Comparison of ENCODE assay signal across 20 cellular contexts in the genomic region with DNA sequence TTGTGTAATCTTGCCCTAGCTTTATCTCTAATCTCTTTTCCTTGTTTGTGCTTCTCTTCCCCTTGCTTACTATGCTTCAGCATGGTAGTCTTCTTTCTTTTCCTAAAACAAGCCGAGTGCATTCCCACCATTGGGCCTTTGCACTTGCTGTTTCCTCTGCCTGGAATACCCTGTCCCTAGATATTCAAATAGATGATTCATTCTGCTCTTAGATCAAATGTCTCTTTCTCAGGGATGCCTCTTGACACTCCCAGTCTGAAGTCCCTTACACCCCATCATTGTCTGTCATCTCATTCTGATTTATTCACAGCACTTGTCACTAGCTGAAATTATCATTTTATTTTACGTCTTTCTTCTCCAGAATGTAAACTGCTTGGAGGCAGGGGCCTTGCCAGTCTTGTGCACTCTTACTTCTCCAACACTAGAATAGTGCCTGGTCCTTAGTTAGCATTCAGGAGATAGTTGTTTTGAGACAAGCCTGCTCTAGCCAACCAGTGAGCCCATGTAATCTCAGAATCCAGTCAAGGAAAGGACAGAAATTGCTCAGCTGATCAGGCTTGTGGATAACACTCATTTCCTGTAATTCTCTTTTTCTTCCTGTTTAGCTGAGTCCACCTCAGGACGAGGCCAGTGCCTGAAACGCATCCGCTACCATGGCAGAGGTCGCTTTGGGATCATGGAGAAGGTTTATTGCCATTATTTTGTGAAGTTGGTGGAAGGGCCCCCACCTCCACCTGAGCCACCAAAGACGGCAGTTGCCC. TPM values are rescaled to one million over a fixed set of nuclear protein-coding genes. Genes with fewer than 3 reads are reported as not detected.
DNase-seq lines count a peak whose midpoint lies in the region; ATAC-seq, FAIRE-seq and TF ChIP-seq lines count a peak whose summit lies in the region.
"Had no signal": no experiment of that assay in that cellular context is flagged by ENCODE, and none has a peak within 500 bp of the region (broad histone marks: within the 10 kb centered on the region; RNA-seq: fewer than 3 reads in every experiment).

No MANE protein-coding gene starts in this region.

- H3K9me3 ChIP-seq in endothelial cell of umbilical vein (replicated peaks; ENCODE audit: control insufficient read depth, insufficient read depth, low read length) (no peaks in the 10 kb centered on the region), lung (ENCODE audit: control insufficient read depth in 2 of 2, insufficient read depth in 1 of 2, low read length in 1 of 2) (no peaks in the 10 kb centered on the region), upper lobe of left lung (no peaks in the 10 kb centered on the region)
- H3K9me3 ChIP-seq: breast epithelium had no signal

- H3K4me1 ChIP-seq in endothelial cell of umbilical vein (ENCODE audit: control insufficient read depth, extremely low read depth, insufficient read depth, low read length) (peaks cover 64% of the 10 kb centered on the region), lung (ENCODE audit: control insufficient read depth in 2 of 2, insufficient read depth in 2 of 2, low read length in 2 of 2) (peaks cover 0 to 11% of the 10 kb centered on the region in 2 donors), upper lobe of left lung (peaks cover 0 to 10% (median 9%) of the 10 kb centered on the region in 4 donors)
- H3K4me1 ChIP-seq: breast epithelium had no signal

- POLR2A ChIA-PET in endothelial cell of umbilical vein (lab: Charles Lee) = no interaction called here

- peak; percentile 99 for FAIRE-seq in endothelial cell of umbilical vein (lab: Jason Lieb, UNC)
- FAIRE-seq: GM18507 had no signal

- DNase-seq in Right ventricle myocardium superior (no peak), Right ventricle myocardium inferior (ENCODE audit: missing footprints) (no peak), endothelial cell of umbilical vein (ENCODE audit: low read depth, low spot score) (peak; percentile 96), lung (ENCODE audit: low spot score) (no peak), upper lobe of left lung (no peak), COR-L47 (lab: John Stamatoyannopoulos, UW) (no peak), COLO829 (ENCODE audit: low spot score) (no peak), NK-92 (lab: John Stamatoyannopoulos, UW; ENCODE audit: unreplicated experiment) (no peak)
- DNase-seq: activated CD8-positive, alpha-beta memory T cell treated with anti-CD3 and anti-CD28 coated beads, Interleukin-2, amount 10 ng/mL, durations not matched to agents 7 days and 5 days; C1 segment of cervical spinal cord; dorsolateral prefrontal cortex; foreskin keratinocyte; kidney glomerular epithelial cell; NCI-H524; nucleus accumbens; retina; RPMI8226 had no signal

- no peaks in the 10 kb centered on the region for H3K27me3 ChIP-seq in endothelial cell of umbilical vein (ENCODE audit: control insufficient read depth in 2 of 2, insufficient read depth in 2 of 2, low read length in 2 of 2)
- no peaks in the 10 kb centered on the region for H3K27me3 ChIP-seq in lung (ENCODE audit: control insufficient read depth, insufficient read depth)
- H3K27me3 ChIP-seq in upper lobe of left lung = no peaks in the 10 kb centered on the region
- H3K27me3 ChIP-seq: breast epithelium, dorsolateral prefrontal cortex, foreskin keratinocyte had no signal

- H3K27ac ChIP-seq in endothelial cell of umbilical vein (ENCODE audit: insufficient read depth, low read depth, low read length) (peak overlapping the region; percentile 87), lung (ENCODE audit: low read depth in 1 of 2, low read length in 1 of 2) (peak overlapping the region; percentile 11 to 37), upper lobe of left lung (peak overlapping the region; percentile 62 to 89 (median 73))
- H3K27ac ChIP-seq: breast epithelium, epithelial cell of prostate, foreskin keratinocyte had no signal

- dilution Hi-C loops in endothelial cell of umbilical vein (cut with MboI; ENCODE audit: extremely low pct_ligation_motif_present, low sequenced_read_pairs) = no loop called here

- intact Hi-C loops in Right ventricle myocardium superior (cut with DNase I) (no loop called here), Right ventricle myocardium inferior (cut with DNase I) (no loop called here), endothelial cell of umbilical vein (cut with micrococcal nuclease) (loop anchor here (1.0 kb wide), 5 partner anchors 21 to 316 kb away; partner anchors contain the start of gene MRPL22)

- H3K4me3 ChIP-seq in endothelial cell of umbilical vein (replicated peaks in 1 of 3; ENCODE audit: insufficient read depth in 1 of 3, low read depth in 1 of 3, low read length in 3 of 3) (peak overlapping the region in 1 of 3 experiments; percentile 77), lung (no peak overlapping the region), upper lobe of left lung (peak overlapping the region in 3 of 4 donors; percentile 1 to 22 (median 19))
- H3K4me3 ChIP-seq: breast epithelium, dorsolateral prefrontal cortex had no signal

- 69 to 79% methylated on average over 7 of the region's 7 CpGs for whole genome bisulfite sequencing in lung, 2 donors
- 65 to 80% methylated on average over 7 of the region's 7 CpGs for WGBS in upper lobe of left lung, 2 donors

- TF ChIP-seq CTCF in endothelial cell of umbilical vein (IDR thresholded peaks at IDR 0.05; ENCODE audit: extremely low read depth in 1 of 2, insufficient read depth in 1 of 2, low read depth in 1 of 2, low read length in 2 of 2) = no peak
- no peak for TF ChIP-seq CTCF in lung (IDR thresholded peaks at IDR 0.05; ENCODE audit: control extremely low read depth, extremely low read depth)
- no peak for TF ChIP-seq CTCF in upper lobe of left lung (IDR thresholded peaks at IDR 0.05)

- TF ChIP-seq POLR2A in endothelial cell of umbilical vein (IDR thresholded peaks at IDR 0.05; ENCODE audit: low read depth, low read length) = no peak
- TF ChIP-seq POLR2A in upper lobe of left lung (IDR thresholded peaks at IDR 0.05) = no peak

- peak in 1 of 4 donors; percentile 36 for TF ChIP-seq EP300 in upper lobe of left lung (IDR thresholded peaks at IDR 0.05)

- ATAC-seq in Right ventricle myocardium superior (ENCODE audit: poor library complexity) (peak; percentile 8), Right ventricle myocardium inferior (no peak), lung (ENCODE audit: insufficient read depth, low FRiP score) (no peak), upper lobe of left lung (ENCODE audit: low FRiP score in 2 of 2) (no peak)
- ATAC-seq: activated CD8-positive, alpha-beta memory T cell treated with anti-CD3 and anti-CD28 coated beads, Interleukin-2, amount 10 ng/mL, durations not matched to agents 7 days and 5 days; foreskin keratinocyte had no signal

- no peaks in the 10 kb centered on the region for H4K20me1 ChIP-seq in endothelial cell of umbilical vein (replicated peaks; ENCODE audit: control insufficient read depth, extremely low read depth, insufficient read depth, low read length)

- CTCF ChIA-PET in endothelial cell of umbilical vein (lab: Charles Lee) = interaction anchor here (0.6 to 3.4 kb wide), 10 partner anchors 8 to 182 kb away, joined by 3 to 15 read pairs (median 5); partner anchors contain the start of gene GEMIN5

- peak overlapping the region; percentile 62 for H3K9ac ChIP-seq in endothelial cell of umbilical vein (replicated peaks; ENCODE audit: extremely low read depth, insufficient read depth, low read length)

- no peaks in the 10 kb centered on the region for H3K9me1 ChIP-seq in endothelial cell of umbilical vein (replicated peaks; ENCODE audit: control insufficient read depth, extremely low read depth, insufficient read depth, low read length)

- no peak overlapping the region for H2AFZ ChIP-seq in endothelial cell of umbilical vein (ENCODE audit: low read depth, low read length)

- TSS peak; percentile 99 for BruUV-seq in endothelial cell of umbilical vein (replicated peaks; lab: Mats Ljungman, UMichigan)

- peak overlapping the region; percentile 81 for H3K4me2 ChIP-seq in endothelial cell of umbilical vein (ENCODE audit: insufficient read depth, low read length)

- H3K36me3 ChIP-seq in endothelial cell of umbilical vein (ENCODE audit: control insufficient read depth in 2 of 2, extremely low read depth in 1 of 2, insufficient read depth in 2 of 2, low read length in 2 of 2) (peaks cover 5 to 7% of the 10 kb centered on the region in 2 experiments), lung (ENCODE audit: control insufficient read depth in 2 of 2, insufficient read depth in 2 of 2, low read length in 2 of 2) (peaks cover 4 to 5% of the 10 kb centered on the region in 2 donors), upper lobe of left lung (peaks cover 4 to 33% (median 11%) of the 10 kb centered on the region in 4 donors)

- H3K79me2 ChIP-seq in endothelial cell of umbilical vein (ENCODE audit: control insufficient read depth, insufficient read depth, low read length) = peaks cover 28% of the 10 kb centered on the region

RNA-seq across cellular contexts. Expression of gene MRPL22, which starts 25.4 kb away (rescaled TPM):
- total RNA-seq in Right ventricle myocardium superior = 75.6 TPM
- 74.7 TPM for total RNA-seq in Right ventricle myocardium inferior
- 90.8 and 112 TPM in 2 replicates for total RNA-seq in endothelial cell of umbilical vein
- 65.6 and 66.9 TPM in 2 replicates for polyA plus RNA-seq in endothelial cell of umbilical vein
- polyA plus RNA-seq in endothelial cell of umbilical vein (2011; cell fraction: cytosol; rRNA removed) = 86.0 and 110 TPM in 2 replicates
- polyA plus RNA-seq in endothelial cell of umbilical vein (2011; cell fraction: nucleus; rRNA removed) = 47.2 and 60.5 TPM in 2 replicates
- 88.4 and 134 TPM in 2 replicates for polyA plus RNA-seq in endothelial cell of umbilical vein (2012)
- 53.9 and 72.2 TPM in 2 replicates for polyA minus RNA-seq in endothelial cell of umbilical vein
- polyA minus RNA-seq in endothelial cell of umbilical vein (2011; cell fraction: cytosol; rRNA and poly(A)+ RNA removed) = 25.0 TPM
- 7.6 and 15.0 TPM in 2 replicates for polyA minus RNA-seq in endothelial cell of umbilical vein (2011; cell fraction: nucleus; rRNA and poly(A)+ RNA removed)
- 10 to 100 TPM; 26.9 to 35.0 TPM for total RNA-seq in lung
- polyA plus RNA-seq in lung = 10 to 100 TPM; 40.2 to 88.0 TPM
- total RNA-seq in upper lobe of left lung = 10 to 100 TPM in 5 of 6 donors, 1 to 10 TPM in 1; 7.3 to 34.0 (median 30.3) TPM

RNA-seq across cellular contexts. Expression of gene GEMIN5, which starts 28.2 kb away (rescaled TPM):
- total RNA-seq in Right ventricle myocardium superior = 13.7 TPM
- total RNA-seq in Right ventricle myocardium inferior = 13.0 TPM
- 18.6 and 23.1 TPM in 2 replicates for total RNA-seq in endothelial cell of umbilical vein
- 6.1 and 7.2 TPM in 2 replicates for polyA plus RNA-seq in endothelial cell of umbilical vein
- polyA plus RNA-seq in endothelial cell of umbilical vein (2011; cell fraction: cytosol; rRNA removed) = 8.7 and 9.0 TPM in 2 replicates
- 11.7 and 11.8 TPM in 2 replicates for polyA plus RNA-seq in endothelial cell of umbilical vein (2011; cell fraction: nucleus; rRNA removed)
- 10.7 and 16.9 TPM in 2 replicates for polyA plus RNA-seq in endothelial cell of umbilical vein (2012)
- polyA minus RNA-seq in endothelial cell of umbilical vein = 15.2 and 17.1 TPM in 2 replicates
- polyA minus RNA-seq in endothelial cell of umbilical vein (2011; cell fraction: cytosol; rRNA and poly(A)+ RNA removed) = 15.7 TPM
- polyA minus RNA-seq in endothelial cell of umbilical vein (2011; cell fraction: nucleus; rRNA and poly(A)+ RNA removed) = 9.2 and 11.3 TPM in 2 replicates
- 10 to 100 TPM; 15.5 to 18.3 TPM for total RNA-seq in lung
- polyA plus RNA-seq in lung = 1 to 10 TPM; 2.8 to 6.1 TPM
- total RNA-seq in upper lobe of left lung = 10 to 100 TPM in 5 of 6 donors, 1 to 10 TPM in 1; 6.5 to 15.6 (median 14.9) TPM

RNA-seq across cellular contexts. Expression of gene KIF4B, which starts 47.3 kb away (rescaled TPM):
- total RNA-seq in Right ventricle myocardium superior = not detected
- total RNA-seq in Right ventricle myocardium inferior = not detected
- total RNA-seq in endothelial cell of umbilical vein = 0.14 and 0.44 TPM in 2 replicates
- polyA plus RNA-seq in endothelial cell of umbilical vein = 0.03 TPM in 1 of 2 replicates, not detected in the other
- 0.04 and 0.06 TPM in 2 replicates for polyA plus RNA-seq in endothelial cell of umbilical vein (2011; cell fraction: cytosol; rRNA removed)
- polyA plus RNA-seq in endothelial cell of umbilical vein (2011; cell fraction: nucleus; rRNA removed) = 0.14 and 0.27 TPM in 2 replicates
- 0.11 and 0.17 TPM in 2 replicates for polyA plus RNA-seq in endothelial cell of umbilical vein (2012)
- polyA minus RNA-seq in endothelial cell of umbilical vein = 0.05 and 0.23 TPM in 2 replicates
- 0.41 TPM for polyA minus RNA-seq in endothelial cell of umbilical vein (2011; cell fraction: cytosol; rRNA and poly(A)+ RNA removed)
- polyA minus RNA-seq in endothelial cell of umbilical vein (2011; cell fraction: nucleus; rRNA and poly(A)+ RNA removed) = 0.34 and 0.58 TPM in 2 replicates
- not detected for total RNA-seq in lung
- under 1 TPM; 0.01 to 0.02 TPM for polyA plus RNA-seq in lung
- total RNA-seq in upper lobe of left lung = under 1 TPM in 4 of 6 donors, not detected in 2; 0.07 to 0.30 (median 0.12) TPM
- total RNA-seq: breast epithelium had no signal
- polyA plus RNA-seq: foreskin keratinocyte had no signal

Comparison
In these comparisons a context has a peak if more than half of its experiments do, and no peak if none do; other contexts are left out.
1. H3K27ac ChIP-seq: peak in every context shown above with its lines; median percentile 87 in endothelial cell of umbilical vein; 73 in upper lobe of left lung; 24 in lung.